ENCODE assay signal across 29 cellular contexts in genomic region chr3:34374521-34374920, GRCh38.
"Had no signal": no experiment of that assay in that cellular context is flagged by ENCODE, and none has a peak within 500 bp of the region (broad histone marks: within the 10 kb centered on the region; RNA-seq: fewer than 3 reads in every experiment).

No MANE protein-coding gene starts in this region.

- H3K36me3 ChIP-seq: heart left ventricle, left lung, lower lobe of right lung, neural progenitor cell, right atrium auricular region, stomach, tibial artery had no signal

- H2AFZ ChIP-seq: neural progenitor cell, parathyroid adenoma had no signal

- H3K27me3 ChIP-seq: foreskin keratinocyte, heart left ventricle, left lung, neural progenitor cell, right atrium auricular region, stomach, tibial artery had no signal

- H3K79me2 ChIP-seq: parathyroid adenoma had no signal

- H3K4me1 ChIP-seq: foreskin keratinocyte, heart left ventricle, left lung, lower lobe of right lung, neural progenitor cell, parathyroid adenoma, right atrium auricular region, stomach, tibial artery had no signal

- H3K4me2 ChIP-seq: neural progenitor cell had no signal

- H3K27ac ChIP-seq: foreskin keratinocyte, heart left ventricle, left lung, lower lobe of right lung, neural progenitor cell, parathyroid adenoma, right atrium auricular region, stomach, tibial artery had no signal

- H3K9ac ChIP-seq: neural progenitor cell, parathyroid adenoma had no signal

- ATAC-seq: activated CD8-positive, alpha-beta T cell treated with anti-CD3 and anti-CD28 coated beads for 36 hours; activated naive CD8-positive, alpha-beta T cell treated with anti-CD3 and anti-CD28 coated beads, Interleukin-2, amount 50 U/mL, for 24 hours; activated T-cell treated with anti-CD3 and anti-CD28 coated beads, Interleukin-2, amount 50 U/mL, for 4 hours; effector memory CD8-positive, alpha-beta T cell; esophagus mucosa; foreskin keratinocyte; heart left ventricle; left lung; lower lobe of right lung; natural killer cell; stimulated activated naive B cell treated with anti-CD40 and anti-IgM and Interleukin-4, amounts not matched to agents 10 μg/mL and 1 μg/mL and 100 μg/mL, for 72 hours; T-helper 17 cell had no signal

- H3K9me3 ChIP-seq: heart left ventricle, left lung, lower lobe of right lung, right atrium auricular region, stomach, tibial artery had no signal

- DNase-seq: activated B cell treated with CpG ODN at 0.5 μM for 24 hours; activated CD4-positive, alpha-beta T cell treated with anti-CD3 and anti-CD28 coated beads, Interleukin-2, amount 50 U/mL, for 1 hour; activated CD8-positive, alpha-beta T cell treated with anti-CD3 and anti-CD28 coated beads for 36 hours; activated naive CD8-positive, alpha-beta T cell treated with anti-CD3 and anti-CD28 coated beads, Interleukin-2, amount 50 U/mL, for 24 hours; activated T-cell treated with anti-CD3 and anti-CD28 coated beads, Interleukin-2, amount 50 U/mL, for 4 hours; amygdala; caudate nucleus; cortex of kidney; effector memory CD8-positive, alpha-beta T cell; foreskin keratinocyte; heart left ventricle; kidney glomerular epithelial cell; left lung; lower lobe of right lung; mesenchymal stem cell; natural killer cell; occipital lobe; stimulated activated CD4-positive, alpha-beta T cell treated with anti-CD3 and anti-CD28 coated beads, Interleukin-15, amount 100 ng/mL, for 24 hours; stimulated activated CD4-positive, alpha-beta T cell treated with anti-CD3 and anti-CD28 coated beads, Interleukin-2, amount 100 ng/mL, for 24 hours; stimulated activated naive B cell treated with anti-CD40 and anti-IgM and Interleukin-4, amounts not matched to agents 10 μg/mL and 1 μg/mL and 100 μg/mL, for 72 hours; stomach; T-helper 17 cell; T1000; tibial artery had no signal

- FAIRE-seq: endothelial cell of umbilical vein had no signal

- H3K4me3 ChIP-seq: heart left ventricle, left lung, lower lobe of right lung, neural progenitor cell, right atrium auricular region, stomach, tibial artery had no signal
